In the genomic region with DNA sequence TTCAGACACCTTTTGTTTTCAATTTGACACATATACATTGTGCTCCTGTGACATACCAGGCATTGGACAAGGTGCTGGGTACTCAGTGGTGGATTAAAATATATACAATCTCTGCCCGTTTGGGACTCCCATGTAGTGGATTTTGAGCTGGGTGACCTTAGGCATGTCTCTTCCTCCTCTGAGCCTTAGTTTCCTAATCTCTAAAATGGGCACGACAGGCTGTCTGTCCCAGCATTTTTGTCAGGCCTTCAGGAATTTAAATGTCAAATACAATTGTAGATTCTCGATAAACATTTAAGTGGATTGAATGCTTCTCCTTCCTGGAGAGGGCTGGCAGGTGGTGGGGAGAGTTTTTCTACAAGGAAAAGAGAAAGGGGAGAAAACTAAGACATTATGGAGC, we compare ENCODE assay signal across 31 cellular contexts. TPM values are rescaled to one million over a fixed set of nuclear protein-coding genes. Genes with fewer than 3 reads are reported as not detected.
"Had no signal": no experiment of that assay in that cellular context is flagged by ENCODE, and none has a peak within 500 bp of the region (broad histone marks: within the 10 kb centered on the region; RNA-seq: fewer than 3 reads in every experiment).

No MANE protein-coding gene starts in this region.

- H3K9me3 ChIP-seq: ovary, psoas muscle, spleen, suprapubic skin, thoracic aorta, thyroid gland, tibial nerve, upper lobe of left lung, vagina had no signal

- H3K27me3 ChIP-seq: neural progenitor cell, ovary, thyroid gland, upper lobe of left lung, vagina had no signal

- H3K79me2 ChIP-seq: parathyroid adenoma had no signal

- H3K27ac ChIP-seq: neural progenitor cell, ovary, parathyroid adenoma, psoas muscle, skin epidermis, spleen, suprapubic skin, thoracic aorta, thyroid gland, tibial nerve, upper lobe of left lung, vagina had no signal

- H3K36me3 ChIP-seq: neural progenitor cell, ovary, spleen, suprapubic skin, thoracic aorta, thyroid gland, tibial nerve, upper lobe of left lung, vagina had no signal

- H3K4me1 ChIP-seq: parathyroid adenoma, psoas muscle, spleen, suprapubic skin, thyroid gland, tibial nerve, upper lobe of left lung, vagina had no signal

- ATAC-seq: naive thymus-derived CD4-positive, alpha-beta T cell; natural killer cell; psoas muscle; right cardiac atrium; sciatic nerve; stimulated activated memory B cell treated with anti-CD40 and anti-IgM and Interleukin-4, amounts not matched to agents 10 μg/mL and 1 μg/mL and 100 μg/mL, for 72 hours; stimulated activated naive CD8-positive, alpha-beta T cell treated with anti-CD3 and anti-CD28 coated beads, Interleukin-15, amount 100 ng/mL, for 72 hours; stimulated activated naive CD8-positive, alpha-beta T cell treated with anti-CD3 and anti-CD28 coated beads, Interleukin-15, Interleukin-2, amounts not matched to agents 100 U/mL and 50 U/mL, for 24 hours had no signal

- H3K4me2 ChIP-seq: neural progenitor cell, smooth muscle cell had no signal

- H2AFZ ChIP-seq: neural progenitor cell, parathyroid adenoma had no signal

- DNase-seq: naive thymus-derived CD4-positive, alpha-beta T cell; natural killer cell; occipital lobe; ovary; psoas muscle; right cardiac atrium; stimulated activated CD4-positive, alpha-beta T cell treated with anti-CD3 and anti-CD28 coated beads, Interleukin-12 subunit alpha, Interleukin-12 subunit beta, amount 100 ng/mL, for 4 hours; stimulated activated CD4-positive, alpha-beta T cell treated with anti-CD3 and anti-CD28 coated beads, Interleukin-1b, Interleukin-23, amount 100 ng/mL, for 48 hours; stimulated activated CD4-positive, alpha-beta T cell treated with anti-CD3 and anti-CD28 coated beads, Interleukin-4, amount 100 ng/mL, for 1 hour; stimulated activated CD4-positive, alpha-beta T cell treated with anti-CD3 and anti-CD28 coated beads, Interleukin-4, amount 100 ng/mL, for 4 hours; stimulated activated CD8-positive, alpha-beta memory T cell treated with anti-CD3 and anti-CD28 coated beads, Interleukin-4, amount 100 ng/mL, for 48 hours; stimulated activated naive CD4-positive, alpha-beta T cell; stimulated activated naive CD8-positive, alpha-beta T cell treated with anti-CD3 and anti-CD28 coated beads, Interleukin-15, amount 100 ng/mL, for 72 hours; stimulated activated naive CD8-positive, alpha-beta T cell treated with anti-CD3 and anti-CD28 coated beads, Interleukin-15, Interleukin-2, amounts not matched to agents 100 U/mL and 50 U/mL, for 24 hours; substantia nigra; thyroid gland; trophoblast cell; upper lobe of left lung had no signal

- H3K4me3 ChIP-seq: neural progenitor cell, ovary, psoas muscle, skin epidermis, smooth muscle cell, spleen, suprapubic skin, thoracic aorta, thyroid gland, tibial nerve, upper lobe of left lung, vagina had no signal

- H3K9ac ChIP-seq: neural progenitor cell, parathyroid adenoma had no signal

RNA-seq across cellular contexts. Expression of a gene that starts 22.6 kb away (rescaled TPM):
- total RNA-seq: naive thymus-derived CD4-positive, alpha-beta T cell; natural killer cell; osteoblast; renal cortical epithelial cell; smooth muscle cell; spleen; thoracic aorta had no signal
- polyA plus RNA-seq: naive thymus-derived CD4-positive, alpha-beta T cell; smooth muscle cell; spleen had no signal
